Comparison of ENCODE assay signal across 8 cellular contexts in the genomic region with DNA sequence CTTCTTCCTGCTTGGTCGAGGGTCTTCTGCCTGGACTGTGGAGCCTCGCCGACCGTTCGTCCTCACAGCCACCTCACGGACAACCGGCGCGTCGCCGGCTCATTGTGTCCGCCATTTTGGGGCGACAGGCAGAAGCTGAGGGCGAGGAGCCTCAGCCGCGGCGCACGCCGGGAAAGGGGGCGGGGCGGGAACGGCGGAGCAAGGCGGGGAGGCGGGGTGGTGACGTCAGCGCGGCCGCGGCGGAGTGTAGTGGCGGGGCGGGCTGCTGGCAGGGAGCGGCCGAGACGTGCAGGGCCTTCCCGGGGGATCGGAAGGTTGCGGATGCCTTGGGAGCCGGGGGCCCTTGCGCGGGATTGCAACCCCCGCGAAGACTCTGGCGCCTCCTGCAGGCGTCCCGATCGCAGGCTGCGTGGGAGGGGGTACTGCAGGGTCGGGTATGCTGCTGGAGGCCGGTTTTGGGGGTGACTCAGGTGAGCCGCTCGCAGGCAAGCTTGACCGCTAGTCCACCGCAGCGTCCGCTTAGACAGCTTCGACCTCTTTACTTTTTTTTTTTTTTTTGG. TPM values are rescaled to one million over a fixed set of nuclear protein-coding genes. Genes with fewer than 3 reads are reported as not detected.
DNase-seq lines count a peak whose midpoint lies in the region; ATAC-seq and TF ChIP-seq lines count a peak whose summit lies in the region.

A gene with protein sequence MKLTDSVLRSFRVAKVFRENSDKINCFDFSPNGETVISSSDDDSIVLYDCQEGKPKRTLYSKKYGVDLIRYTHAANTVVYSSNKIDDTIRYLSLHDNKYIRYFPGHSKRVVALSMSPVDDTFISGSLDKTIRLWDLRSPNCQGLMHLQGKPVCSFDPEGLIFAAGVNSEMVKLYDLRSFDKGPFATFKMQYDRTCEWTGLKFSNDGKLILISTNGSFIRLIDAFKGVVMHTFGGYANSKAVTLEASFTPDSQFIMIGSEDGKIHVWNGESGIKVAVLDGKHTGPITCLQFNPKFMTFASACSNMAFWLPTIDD (minus strand): TSS at position 140 of the 560 bp plus-strand sequence. CDS start 288 bp downstream, outside the sequence.

- in situ Hi-C loops in GM13976 (cut with MboI; ENCODE audit: low sequenced_read_pairs, unreplicated experiment): no loop called here

- H3K4me3 ChIP-seq in psoas muscle (peak within 1 kb of the TSS; percentile 77), urinary bladder (ENCODE audit: low read depth, low read length) (peak within 1 kb of the TSS; percentile 67)

- TF ChIP-seq CTCF in GM13976 (IDR thresholded peaks at IDR 0.05; ENCODE audit: borderline replicate concordance, control extremely low read depth, extremely low read depth, insufficient read depth, missing control alignments) (peak; percentile 38), psoas muscle (IDR thresholded peaks at IDR 0.05) (peak; percentile 52)

- WGBS in psoas muscle, 3 donors: 0 to 1% (median 1%) methylated on average over 29 to 58 of the region's 58 CpGs
- under 1% methylated on average over 58 of the region's 58 CpGs for WGBS in urinary bladder

- peak within 1 kb of the TSS; percentile 93 for H3K27ac ChIP-seq in psoas muscle
- peak within 1 kb of the TSS; percentile 98 for H3K27ac ChIP-seq in urinary bladder (ENCODE audit: low read depth)

- ATAC-seq in HG02852 (IDR thresholded peaks at IDR 0.05; ENCODE audit: unreplicated experiment): peak; percentile 86
- ATAC-seq in left cardiac atrium: peak; percentile 97
- peak; percentile 93 to 95 (median 94) for ATAC-seq in psoas muscle

- H3K4me1 ChIP-seq in psoas muscle (peaks cover 50% of the 10 kb centered on the region), urinary bladder (ENCODE audit: insufficient read depth) (no peaks in the 10 kb centered on the region)

- H3K27me3 ChIP-seq in psoas muscle (ENCODE audit: insufficient read depth in 3 of 3, low read length in 2 of 3): no peaks in the 10 kb centered on the region

- DNase-seq in GM13976 (ENCODE audit: low spot score) (peak; percentile 97), NCI-H1436 treated with DMSO at 0.1 percent for 48 hours (lab: John Stamatoyannopoulos, UW) (peak; percentile 36), amniotic epithelial cell (ENCODE audit: low read depth) (peak; percentile 87), left cardiac atrium (peak; percentile 98), psoas muscle (peak; percentile 98 to 99)

- no peaks in the 10 kb centered on the region for H3K9me3 ChIP-seq in psoas muscle

- intact Hi-C loops in T-helper 1 cell treated with Interleukin-12 subunit alpha and Interleukin-12 subunit beta and Interleukin-4 antibody, amounts not matched to agents 30 ng/mL and 1 ng/mL, for 36 hours (cut with micrococcal nuclease): loop anchor here (1.0 to 10.0 kb wide), 10 partner anchors 7 to 1664 kb away; a partner anchor contains a TSS
- intact Hi-C loops in left cardiac atrium (cut with DNase I): loop anchor here in 1 of 2 donors (5.0 kb wide), 2 partner anchors 36 to 276 kb away; no protein-coding TSS in a partner anchor
- intact Hi-C loops in psoas muscle (cut with DNase I): loop anchor here (1.0 to 5.0 kb wide), 2 partner anchors 9 to 41 kb away; a partner anchor contains a TSS

- peaks cover 2 to 17% of the 10 kb centered on the region in 2 donors for H3K36me3 ChIP-seq in psoas muscle (ENCODE audit: insufficient read depth in 1 of 2, low read depth in 1 of 2)
- no peaks in the 10 kb centered on the region for H3K36me3 ChIP-seq in urinary bladder (ENCODE audit: insufficient read depth)

RNA-seq across cellular contexts. Expression of the gene that starts here (rescaled TPM):
- total RNA-seq in T-helper 1 cell treated with Interleukin-12 subunit alpha and Interleukin-12 subunit beta and Interleukin-4 antibody, amounts not matched to agents 30 ng/mL and 1 ng/mL, for 36 hours: 127 and 130 TPM in 2 replicates
- total RNA-seq in left cardiac atrium (10 to 100 TPM; 57.6 to 65.5 TPM), psoas muscle (10 to 100 TPM; 62.1 to 93.1 (median 85.5) TPM), urinary bladder (70.2 TPM)
- polyA plus RNA-seq in psoas muscle (10 to 100 TPM; 46.1 to 96.7 (median 53.4) TPM), urinary bladder (73.7 TPM)

Comparison
In these comparisons a context has a peak if more than half of its experiments do, and no peak if none do; other contexts are left out.
1. Peak in every context shown above with its lines: DNase-seq, ATAC-seq, H3K4me3 ChIP-seq and H3K27ac ChIP-seq.
2. DNase-seq: peak in every context shown above with its lines; median percentile 98 in psoas muscle; 98 in left cardiac atrium; 97 in GM13976; 87 in amniotic epithelial cell; 36 in NCI-H1436 treated with DMSO at 0.1 percent for 48 hours.